1 cellular context compared by ENCODE assay signal in genomic region chr17:31308372-31308905, GRCh38.
A peak's percentile ranks its signal among the peaks of the same experiment; 100 is the strongest.
TF ChIP-seq lines count a peak whose summit lies in the region.

No MANE protein-coding gene starts in this region.

TF ChIP-seq in K562, 482 proteins besides CTCF, POLR2A, EP300 and RAD21 (continued from another document and continues in another):
- TF ChIP-seq AFF4 (CRISPR knock-in tag; IDR thresholded peaks at IDR 0.05) (no peak), NCOR1 (IDR thresholded peaks at IDR 0.05) (peak; percentile 75), RCOR1 (IDR thresholded peaks at IDR 0.05; ENCODE audit: borderline replicate concordance in 1 of 2, low read depth in 2 of 2, low read length in 2 of 2) (peak in 1 of 2 experiments; percentile 63; a peak in 1 of 4 replicates), CEBPB (tag; IDR thresholded peaks at IDR 0.05) (no peak), SAFB (IDR thresholded peaks at IDR 0.05; ENCODE audit: borderline replicate concordance, low read depth, low read length) (no peak), ZBTB7A (IDR thresholded peaks at IDR 0.05; ENCODE audit: borderline replicate concordance, control insufficient read depth, low read depth, low read length) (no peak), CC2D1A (IDR thresholded peaks at IDR 0.05) (0 out of 2 replicates have a peak, but pooled peaks have one; percentile 16), ZNF444 (CRISPR knock-in tag; IDR thresholded peaks at IDR 0.05) (no peak), BDP1 (IDR thresholded peaks at IDR 0.05; ENCODE audit: insufficient read depth, insufficient read length) (no peak), ZBTB12 (CRISPR knock-in tag; IDR thresholded peaks at IDR 0.05) (no peak), POU5F1 (IDR thresholded peaks at IDR 0.05; ENCODE audit: borderline replicate concordance, low read depth, low read length, partially characterized antibody) (no peak), ZKSCAN3 (CRISPR knock-in tag; IDR thresholded peaks at IDR 0.05) (no peak), ZNF561 (CRISPR knock-in tag; conservative IDR thresholded peaks at IDR 0.05) (no peak), NFRKB (IDR thresholded peaks at IDR 0.05; ENCODE audit: low read depth) (no peak), RBM25 (IDR thresholded peaks at IDR 0.05; ENCODE audit: low read depth, low read length, severe bottlenecking) (no peak), POLR2H (tag; IDR thresholded peaks at IDR 0.05; ENCODE audit: low read depth) (no peak), TAL1 (IDR thresholded peaks at IDR 0.05) (peak; percentile 82), SMARCA4 (IDR thresholded peaks at IDR 0.05) (peak; percentile 63), BHLHE40 (IDR thresholded peaks at IDR 0.05; ENCODE audit: low read length) (no peak), ZNF589 (CRISPR knock-in tag; IDR thresholded peaks at IDR 0.05; ENCODE audit: low read depth) (no peak), GABPB1 (CRISPR knock-in tag; IDR thresholded peaks at IDR 0.05) (no peak), ELF2 (CRISPR knock-in tag; IDR thresholded peaks at IDR 0.05) (no peak), FOS (IDR thresholded peaks at IDR 0.05; ENCODE audit: extremely low read depth, insufficient read length) (no peak), ZSCAN32 (CRISPR knock-in tag; IDR thresholded peaks at IDR 0.05) (no peak), SPI1 (IDR thresholded peaks at IDR 0.05; ENCODE audit: borderline replicate concordance, low read depth, low read length) (peak; percentile 73), TFAM (CRISPR knock-in tag; conservative IDR thresholded peaks at IDR 0.05) (no peak), ARID1B (IDR thresholded peaks at IDR 0.05) (peak; percentile 88), DDX20 (tag; IDR thresholded peaks at IDR 0.05; ENCODE audit: low read depth) (no peak), STAG1 (CRISPR knock-in tag; IDR thresholded peaks at IDR 0.05; ENCODE audit: borderline replicate concordance) (no peak), PCBP2 (IDR thresholded peaks at IDR 0.05; ENCODE audit: low read depth, low read length, poor library complexity, severe bottlenecking) (no peak), ELK3 (CRISPR knock-in tag; IDR thresholded peaks at IDR 0.05) (no peak), NCOA6 (IDR thresholded peaks at IDR 0.05) (no peak), PHF20 (IDR thresholded peaks at IDR 0.05; ENCODE audit: partially characterized antibody) (no peak), RBBP5 (IDR thresholded peaks at IDR 0.05; ENCODE audit: borderline replicate concordance, insufficient read depth, low read length, poor library complexity, severe bottlenecking) (no peak), ILK (tag; IDR thresholded peaks at IDR 0.05; ENCODE audit: borderline replicate concordance, low read depth) (no peak), CBX5 (IDR thresholded peaks at IDR 0.05; ENCODE audit: borderline replicate concordance, low read depth) (no peak), HDAC1 (IDR thresholded peaks at IDR 0.05) (peak in 1 of 2 experiments; percentile 62; a peak in 1 of 4 replicates), SNIP1 (IDR thresholded peaks at IDR 0.05; ENCODE audit: low read depth) (no peak), PHTF2 (CRISPR knock-in tag; IDR thresholded peaks at IDR 0.05) (no peak), THRAP3 (IDR thresholded peaks at IDR 0.05; ENCODE audit: borderline replicate concordance) (no peak), RNF2 (IDR thresholded peaks at IDR 0.05) (no peak), KDM2B (CRISPR knock-in tag; IDR thresholded peaks at IDR 0.05) (no peak), SMARCC2 (IDR thresholded peaks at IDR 0.05; ENCODE audit: low read depth) (0 out of 2 replicates have a peak, but pooled peaks have one; percentile 27), TEAD4 (IDR thresholded peaks at IDR 0.05; ENCODE audit: low read length) (peak; percentile 78), TEAD4 (CRISPR knock-in tag; IDR thresholded peaks at IDR 0.05; ENCODE audit: borderline replicate concordance) (no peak), ZSCAN29 (IDR thresholded peaks at IDR 0.05) (no peak)
- TF ChIP-seq, protein P1, sequence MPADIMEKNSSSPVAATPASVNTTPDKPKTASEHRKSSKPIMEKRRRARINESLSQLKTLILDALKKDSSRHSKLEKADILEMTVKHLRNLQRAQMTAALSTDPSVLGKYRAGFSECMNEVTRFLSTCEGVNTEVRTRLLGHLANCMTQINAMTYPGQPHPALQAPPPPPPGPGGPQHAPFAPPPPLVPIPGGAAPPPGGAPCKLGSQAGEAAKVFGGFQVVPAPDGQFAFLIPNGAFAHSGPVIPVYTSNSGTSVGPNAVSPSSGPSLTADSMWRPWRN (IDR thresholded peaks at IDR 0.05; ENCODE audit: low read depth), result no peak
- TF ChIP-seq, protein P2, sequence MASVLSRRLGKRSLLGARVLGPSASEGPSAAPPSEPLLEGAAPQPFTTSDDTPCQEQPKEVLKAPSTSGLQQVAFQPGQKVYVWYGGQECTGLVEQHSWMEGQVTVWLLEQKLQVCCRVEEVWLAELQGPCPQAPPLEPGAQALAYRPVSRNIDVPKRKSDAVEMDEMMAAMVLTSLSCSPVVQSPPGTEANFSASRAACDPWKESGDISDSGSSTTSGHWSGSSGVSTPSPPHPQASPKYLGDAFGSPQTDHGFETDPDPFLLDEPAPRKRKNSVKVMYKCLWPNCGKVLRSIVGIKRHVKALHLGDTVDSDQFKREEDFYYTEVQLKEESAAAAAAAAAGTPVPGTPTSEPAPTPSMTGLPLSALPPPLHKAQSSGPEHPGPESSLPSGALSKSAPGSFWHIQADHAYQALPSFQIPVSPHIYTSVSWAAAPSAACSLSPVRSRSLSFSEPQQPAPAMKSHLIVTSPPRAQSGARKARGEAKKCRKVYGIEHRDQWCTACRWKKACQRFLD (CRISPR knock-in tag; IDR thresholded peaks at IDR 0.05), result 0 out of 2 replicates have a peak, but pooled peaks have one; percentile 19
- TF ChIP-seq, protein P3, sequence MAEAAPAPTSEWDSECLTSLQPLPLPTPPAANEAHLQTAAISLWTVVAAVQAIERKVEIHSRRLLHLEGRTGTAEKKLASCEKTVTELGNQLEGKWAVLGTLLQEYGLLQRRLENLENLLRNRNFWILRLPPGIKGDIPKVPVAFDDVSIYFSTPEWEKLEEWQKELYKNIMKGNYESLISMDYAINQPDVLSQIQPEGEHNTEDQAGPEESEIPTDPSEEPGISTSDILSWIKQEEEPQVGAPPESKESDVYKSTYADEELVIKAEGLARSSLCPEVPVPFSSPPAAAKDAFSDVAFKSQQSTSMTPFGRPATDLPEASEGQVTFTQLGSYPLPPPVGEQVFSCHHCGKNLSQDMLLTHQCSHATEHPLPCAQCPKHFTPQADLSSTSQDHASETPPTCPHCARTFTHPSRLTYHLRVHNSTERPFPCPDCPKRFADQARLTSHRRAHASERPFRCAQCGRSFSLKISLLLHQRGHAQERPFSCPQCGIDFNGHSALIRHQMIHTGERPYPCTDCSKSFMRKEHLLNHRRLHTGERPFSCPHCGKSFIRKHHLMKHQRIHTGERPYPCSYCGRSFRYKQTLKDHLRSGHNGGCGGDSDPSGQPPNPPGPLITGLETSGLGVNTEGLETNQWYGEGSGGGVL (CRISPR knock-in tag; IDR thresholded peaks at IDR 0.05), result no peak
- TF ChIP-seq, protein P4, sequence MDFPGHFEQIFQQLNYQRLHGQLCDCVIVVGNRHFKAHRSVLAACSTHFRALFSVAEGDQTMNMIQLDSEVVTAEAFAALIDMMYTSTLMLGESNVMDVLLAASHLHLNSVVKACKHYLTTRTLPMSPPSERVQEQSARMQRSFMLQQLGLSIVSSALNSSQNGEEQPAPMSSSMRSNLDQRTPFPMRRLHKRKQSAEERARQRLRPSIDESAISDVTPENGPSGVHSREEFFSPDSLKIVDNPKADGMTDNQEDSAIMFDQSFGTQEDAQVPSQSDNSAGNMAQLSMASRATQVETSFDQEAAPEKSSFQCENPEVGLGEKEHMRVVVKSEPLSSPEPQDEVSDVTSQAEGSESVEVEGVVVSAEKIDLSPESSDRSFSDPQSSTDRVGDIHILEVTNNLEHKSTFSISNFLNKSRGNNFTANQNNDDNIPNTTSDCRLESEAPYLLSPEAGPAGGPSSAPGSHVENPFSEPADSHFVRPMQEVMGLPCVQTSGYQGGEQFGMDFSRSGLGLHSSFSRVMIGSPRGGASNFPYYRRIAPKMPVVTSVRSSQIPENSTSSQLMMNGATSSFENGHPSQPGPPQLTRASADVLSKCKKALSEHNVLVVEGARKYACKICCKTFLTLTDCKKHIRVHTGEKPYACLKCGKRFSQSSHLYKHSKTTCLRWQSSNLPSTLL (IDR thresholded peaks at IDR 0.05), result no peak
- TF ChIP-seq, protein P5, sequence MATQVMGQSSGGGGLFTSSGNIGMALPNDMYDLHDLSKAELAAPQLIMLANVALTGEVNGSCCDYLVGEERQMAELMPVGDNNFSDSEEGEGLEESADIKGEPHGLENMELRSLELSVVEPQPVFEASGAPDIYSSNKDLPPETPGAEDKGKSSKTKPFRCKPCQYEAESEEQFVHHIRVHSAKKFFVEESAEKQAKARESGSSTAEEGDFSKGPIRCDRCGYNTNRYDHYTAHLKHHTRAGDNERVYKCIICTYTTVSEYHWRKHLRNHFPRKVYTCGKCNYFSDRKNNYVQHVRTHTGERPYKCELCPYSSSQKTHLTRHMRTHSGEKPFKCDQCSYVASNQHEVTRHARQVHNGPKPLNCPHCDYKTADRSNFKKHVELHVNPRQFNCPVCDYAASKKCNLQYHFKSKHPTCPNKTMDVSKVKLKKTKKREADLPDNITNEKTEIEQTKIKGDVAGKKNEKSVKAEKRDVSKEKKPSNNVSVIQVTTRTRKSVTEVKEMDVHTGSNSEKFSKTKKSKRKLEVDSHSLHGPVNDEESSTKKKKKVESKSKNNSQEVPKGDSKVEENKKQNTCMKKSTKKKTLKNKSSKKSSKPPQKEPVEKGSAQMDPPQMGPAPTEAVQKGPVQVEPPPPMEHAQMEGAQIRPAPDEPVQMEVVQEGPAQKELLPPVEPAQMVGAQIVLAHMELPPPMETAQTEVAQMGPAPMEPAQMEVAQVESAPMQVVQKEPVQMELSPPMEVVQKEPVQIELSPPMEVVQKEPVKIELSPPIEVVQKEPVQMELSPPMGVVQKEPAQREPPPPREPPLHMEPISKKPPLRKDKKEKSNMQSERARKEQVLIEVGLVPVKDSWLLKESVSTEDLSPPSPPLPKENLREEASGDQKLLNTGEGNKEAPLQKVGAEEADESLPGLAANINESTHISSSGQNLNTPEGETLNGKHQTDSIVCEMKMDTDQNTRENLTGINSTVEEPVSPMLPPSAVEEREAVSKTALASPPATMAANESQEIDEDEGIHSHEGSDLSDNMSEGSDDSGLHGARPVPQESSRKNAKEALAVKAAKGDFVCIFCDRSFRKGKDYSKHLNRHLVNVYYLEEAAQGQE (CRISPR knock-in tag; IDR thresholded peaks at IDR 0.05; ENCODE audit: low read depth), result no peak
- TF ChIP-seq, protein P6, sequence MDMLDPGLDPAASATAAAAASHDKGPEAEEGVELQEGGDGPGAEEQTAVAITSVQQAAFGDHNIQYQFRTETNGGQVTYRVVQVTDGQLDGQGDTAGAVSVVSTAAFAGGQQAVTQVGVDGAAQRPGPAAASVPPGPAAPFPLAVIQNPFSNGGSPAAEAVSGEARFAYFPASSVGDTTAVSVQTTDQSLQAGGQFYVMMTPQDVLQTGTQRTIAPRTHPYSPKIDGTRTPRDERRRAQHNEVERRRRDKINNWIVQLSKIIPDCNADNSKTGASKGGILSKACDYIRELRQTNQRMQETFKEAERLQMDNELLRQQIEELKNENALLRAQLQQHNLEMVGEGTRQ (CRISPR knock-in tag; IDR thresholded peaks at IDR 0.05), result no peak
- TF ChIP-seq, protein P7, sequence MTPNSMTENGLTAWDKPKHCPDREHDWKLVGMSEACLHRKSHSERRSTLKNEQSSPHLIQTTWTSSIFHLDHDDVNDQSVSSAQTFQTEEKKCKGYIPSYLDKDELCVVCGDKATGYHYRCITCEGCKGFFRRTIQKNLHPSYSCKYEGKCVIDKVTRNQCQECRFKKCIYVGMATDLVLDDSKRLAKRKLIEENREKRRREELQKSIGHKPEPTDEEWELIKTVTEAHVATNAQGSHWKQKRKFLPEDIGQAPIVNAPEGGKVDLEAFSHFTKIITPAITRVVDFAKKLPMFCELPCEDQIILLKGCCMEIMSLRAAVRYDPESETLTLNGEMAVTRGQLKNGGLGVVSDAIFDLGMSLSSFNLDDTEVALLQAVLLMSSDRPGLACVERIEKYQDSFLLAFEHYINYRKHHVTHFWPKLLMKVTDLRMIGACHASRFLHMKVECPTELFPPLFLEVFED (CRISPR knock-in tag; conservative IDR thresholded peaks at IDR 0.05), result 0 out of 2 replicates have a peak, but pooled peaks have one; percentile 35
